In the genomic region with DNA sequence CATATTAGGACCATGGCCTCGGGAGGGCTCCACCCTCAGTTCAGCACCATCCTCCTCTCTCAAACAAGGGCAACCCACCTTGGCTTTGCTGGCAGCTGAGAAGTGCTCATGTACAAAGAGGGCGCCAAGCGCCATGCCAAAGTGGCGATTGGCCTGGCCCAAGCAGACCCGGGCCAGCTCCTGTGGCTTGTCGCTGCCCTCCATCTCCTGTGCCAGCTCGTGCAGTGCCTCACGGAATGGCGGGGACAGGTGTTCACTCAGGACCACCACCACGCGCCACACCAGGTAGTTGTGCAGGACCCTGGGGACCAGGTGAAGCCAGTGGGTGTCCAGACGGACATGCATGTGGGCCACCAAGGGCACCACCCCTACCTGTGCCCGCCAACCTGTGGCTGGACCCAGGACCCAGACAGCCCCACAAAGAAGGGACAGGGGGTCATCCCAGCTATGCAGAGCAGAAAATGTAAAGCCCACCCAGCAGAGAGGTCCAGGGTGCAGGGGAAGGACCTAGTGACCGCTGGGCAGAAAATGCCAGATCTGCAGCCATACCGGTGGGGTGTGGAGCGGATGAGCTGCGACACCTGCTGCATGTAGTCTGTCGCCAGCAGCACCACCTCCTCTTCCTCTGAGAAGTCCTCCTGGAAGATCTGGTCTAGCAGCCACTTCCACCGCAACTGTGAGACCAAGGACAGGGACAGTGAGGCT, we compare ENCODE assay signal across 21 cellular contexts. TPM values are rescaled to one million over a fixed set of nuclear protein-coding genes. Genes with fewer than 3 reads are reported as not detected.
DNase-seq lines count a peak whose midpoint lies in the region; ATAC-seq and TF ChIP-seq lines count a peak whose summit lies in the region.
"Had no signal": no experiment of that assay in that cellular context is flagged by ENCODE, and none has a peak within 500 bp of the region (broad histone marks: within the 10 kb centered on the region; RNA-seq: fewer than 3 reads in every experiment).

No MANE protein-coding gene starts in this region.

- TF ChIP-seq POLR2A in stomach (IDR thresholded peaks at IDR 0.05): no peak
- TF ChIP-seq POLR2A in esophagus muscularis mucosa (IDR thresholded peaks at IDR 0.05; ENCODE audit: low read depth): no peak

- H3K27me3 ChIP-seq in RWPE2 (ENCODE audit: insufficient read depth, poor library complexity, severe bottlenecking) (peaks cover 49% of the 10 kb centered on the region), stomach (peaks cover 32 to 97% (median 50%) of the 10 kb centered on the region in 3 donors), esophagus muscularis mucosa (peaks cover 0 to 95% (median 29%) of the 10 kb centered on the region in 4 donors)

- no peak for ATAC-seq in RWPE2 (ENCODE audit: low read depth)
- ATAC-seq: GM23338 had no signal

- DNase-seq in activated naive CD4-positive, alpha-beta T cell treated with anti-CD3 and anti-CD28 coated beads for 36 hours: peak; percentile 3
- no peak for DNase-seq in activated naive CD4-positive, alpha-beta T cell treated with Interleukin-2 at 50 U/mL for 16 hours
- DNase-seq in 8988T (peak; percentile 8), RWPE2 (ENCODE audit: low spot score) (peak; percentile 51), stomach (no peak), Calu3 (no peak), esophagus muscularis mucosa (ENCODE audit: extremely low spot score) (no peak)
- DNase-seq: GF-D8; NCI-H1048; NCI-H1436 treated with DMSO at 0.1 percent for 48 hours; NCI-H2029 treated with DMSO at 0.1 percent for 48 hours; NCI-H2171 treated with DMSO at 0.1 percent for 48 hours; NCI-H446 treated with DMSO at 0.1 percent for 48 hours; NK-92 treated with Interleukin-12 subunit alpha and Interleukin-12 subunit beta, amount 100 ng/mL, for 24 hours; RPMI8226 had no signal

- no peaks in the 10 kb centered on the region for H3K9me3 ChIP-seq in RWPE2 (ENCODE audit: severe bottlenecking)
- no peaks in the 10 kb centered on the region for H3K9me3 ChIP-seq in stomach
- no peaks in the 10 kb centered on the region for H3K9me3 ChIP-seq in esophagus muscularis mucosa

- no peak for TF ChIP-seq EP300 in stomach (IDR thresholded peaks at IDR 0.05)
- no peak for TF ChIP-seq EP300 in esophagus muscularis mucosa (IDR thresholded peaks at IDR 0.05)

- peaks cover 28% of the 10 kb centered on the region for H3K27me3 Mint-ChIP-seq in activated naive CD4-positive, alpha-beta T cell treated with anti-CD3 and anti-CD28 coated beads for 36 hours (ENCODE audit: low read depth)
- H3K27me3 Mint-ChIP-seq in nephron (ENCODE audit: low read depth) (peaks cover 79% of the 10 kb centered on the region), Calu3 (ENCODE audit: unreplicated experiment) (peaks cover 75% of the 10 kb centered on the region)

- H3K27ac ChIP-seq in RWPE2 (ENCODE audit: poor library complexity, severe bottlenecking) (no peak overlapping the region), stomach (no peak overlapping the region), esophagus muscularis mucosa (replicated peaks in 1 of 4) (no peak overlapping the region)
- H3K27ac ChIP-seq: C4-2B, KMS-11 had no signal

- H3K4me3 ChIP-seq in RWPE2 (ENCODE audit: severe bottlenecking) (no peak overlapping the region), stomach (no peak overlapping the region), esophagus muscularis mucosa (no peak overlapping the region)
- H3K4me3 ChIP-seq: GM23338 had no signal

- no peaks in the 10 kb centered on the region for H3K36me3 Mint-ChIP-seq in activated naive CD4-positive, alpha-beta T cell treated with anti-CD3 and anti-CD28 coated beads for 36 hours (ENCODE audit: low read depth)
- H3K36me3 Mint-ChIP-seq in nephron (ENCODE audit: low read depth) (no peaks in the 10 kb centered on the region), Calu3 (ENCODE audit: insufficient read depth, unreplicated experiment) (no peaks in the 10 kb centered on the region)

- no peaks in the 10 kb centered on the region for H3K9me3 Mint-ChIP-seq in activated naive CD4-positive, alpha-beta T cell treated with anti-CD3 and anti-CD28 coated beads for 36 hours
- H3K9me3 Mint-ChIP-seq in nephron: no peaks in the 10 kb centered on the region
- H3K9me3 Mint-ChIP-seq in Calu3 (ENCODE audit: low read depth, unreplicated experiment): no peaks in the 10 kb centered on the region
- H3K9me3 Mint-ChIP-seq: GM23338 had no signal

- H3K4me1 ChIP-seq in RWPE2 (ENCODE audit: insufficient read depth, poor library complexity, severe bottlenecking): no peaks in the 10 kb centered on the region
- peaks cover 10 to 28% (median 19%) of the 10 kb centered on the region in 4 donors for H3K4me1 ChIP-seq in stomach
- peaks cover 0 to 31% (median 24%) of the 10 kb centered on the region in 4 donors for H3K4me1 ChIP-seq in esophagus muscularis mucosa

- peaks cover 3% of the 10 kb centered on the region for H3K4me1 Mint-ChIP-seq in activated naive CD4-positive, alpha-beta T cell treated with anti-CD3 and anti-CD28 coated beads for 36 hours (ENCODE audit: low read depth)
- H3K4me1 Mint-ChIP-seq in nephron (peaks cover 4% of the 10 kb centered on the region), Calu3 (ENCODE audit: low read depth, unreplicated experiment) (no peaks in the 10 kb centered on the region)

- no peak overlapping the region for H3K4me3 Mint-ChIP-seq in activated naive CD4-positive, alpha-beta T cell treated with anti-CD3 and anti-CD28 coated beads for 36 hours
- peak overlapping the region in 2 of 3 experiments; percentile 19 to 29 for H3K4me3 Mint-ChIP-seq in nephron
- no peak overlapping the region for H3K4me3 Mint-ChIP-seq in Calu3 (ENCODE audit: low read depth, unreplicated experiment)
- H3K4me3 Mint-ChIP-seq: GM23338 had no signal

- 86 to 94% (median 89%) methylated on average over 7 to 19 of the region's 19 CpGs for WGBS in stomach, 5 donors
- 92% methylated on average over 17 of the region's 19 CpGs for WGBS in esophagus muscularis mucosa

- H3K36me3 ChIP-seq in RWPE2 (ENCODE audit: low read depth) (no peaks in the 10 kb centered on the region), stomach (no peaks in the 10 kb centered on the region), esophagus muscularis mucosa (no peaks in the 10 kb centered on the region)

- no TSS peak for BruUV-seq in Calu3 (replicated peaks; lab: Mats Ljungman, UMichigan)

- intact Hi-C loops in activated naive CD4-positive, alpha-beta T cell treated with anti-CD3 and anti-CD28 coated beads for 36 hours (cut with micrococcal nuclease): no loop called here
- intact Hi-C loops in stomach (cut with DNase I; ENCODE audit: low total_unique reads) (no loop called here), Calu3 (cut with micrococcal nuclease; ENCODE audit: unreplicated experiment) (no loop called here), esophagus muscularis mucosa (cut with DNase I) (no loop called here)

- TF ChIP-seq CTCF in RWPE2 (IDR thresholded peaks at IDR 0.05; ENCODE audit: poor library complexity, severe bottlenecking) (no peak), nephron (IDR thresholded peaks at IDR 0.05; ENCODE audit: unreplicated experiment in 3 of 3) (no peak), stomach (IDR thresholded peaks at IDR 0.05) (no peak), Calu3 (IDR thresholded peaks at IDR 0.05; ENCODE audit: unreplicated experiment) (no peak), esophagus muscularis mucosa (IDR thresholded peaks at IDR 0.05) (no peak)

- CTCF ChIA-PET in activated naive CD4-positive, alpha-beta T cell treated with anti-CD3 and anti-CD28 coated beads for 36 hours (lab: Charles Lee): interaction anchor here (1.1 kb wide), 1 partner anchor 577 kb away, joined by 3 read pairs; no protein-coding TSS in a partner anchor
- CTCF ChIA-PET in Calu3 (lab: Charles Lee): no interaction called here

- H3K27ac Mint-ChIP-seq in activated naive CD4-positive, alpha-beta T cell treated with anti-CD3 and anti-CD28 coated beads for 36 hours: no peak overlapping the region
- H3K27ac Mint-ChIP-seq in nephron: no peak overlapping the region
- no peak overlapping the region for H3K27ac Mint-ChIP-seq in Calu3 (ENCODE audit: unreplicated experiment)
- H3K27ac Mint-ChIP-seq: GM23338 had no signal

RNA-seq across cellular contexts. Expression of a gene that starts 3.6 kb away (rescaled TPM):
- total RNA-seq in activated naive CD4-positive, alpha-beta T cell treated with anti-CD3 and anti-CD28 coated beads for 36 hours: under 1 TPM in 1 of 2 experiments, not detected in 1; 0.12 TPM
- total RNA-seq in stomach (1 to 10 TPM in 1 of 5 donors, not detected in 4; 1.1 TPM), Calu3 (2022) (not detected in 2 replicates), esophagus muscularis mucosa (1 to 10 TPM in 2 of 4 donors, under 1 TPM in 1, not detected in 1; 0.66 to 1.6 (median 1.4) TPM)
- polyA plus RNA-seq in stomach: under 1 TPM in 1 of 3 donors, not detected in 2; 0.35 TPM
- total RNA-seq: Daoy, MCF 10A had no signal

RNA-seq across cellular contexts. Expression of a gene that starts 28.1 kb away (rescaled TPM):
- total RNA-seq in activated naive CD4-positive, alpha-beta T cell treated with anti-CD3 and anti-CD28 coated beads for 36 hours: not detected
- total RNA-seq in stomach (10 to 100 TPM in 1 of 5 donors, 1 to 10 TPM in 1, not detected in 3; 1.4 to 12.3 TPM), Calu3 (2022) (not detected in 2 replicates), esophagus muscularis mucosa (under 1 TPM in 1 of 4 donors, not detected in 3; 0.17 TPM)
- polyA plus RNA-seq in stomach: not detected
- total RNA-seq: Daoy, GM23338, MCF 10A had no signal
- polyA plus RNA-seq: GM23338 had no signal

RNA-seq across cellular contexts. Expression of a gene that starts 36.1 kb away (rescaled TPM):
- total RNA-seq in activated naive CD4-positive, alpha-beta T cell treated with anti-CD3 and anti-CD28 coated beads for 36 hours: not detected
- total RNA-seq in stomach: not detected
- not detected for polyA plus RNA-seq in stomach
- total RNA-seq in Calu3 (2022): not detected in 2 replicates
- total RNA-seq in esophagus muscularis mucosa: not detected
- total RNA-seq: Daoy, MCF 10A had no signal

RNA-seq across cellular contexts. Expression of a gene that starts 41.9 kb away (rescaled TPM):
- not detected for total RNA-seq in activated naive CD4-positive, alpha-beta T cell treated with anti-CD3 and anti-CD28 coated beads for 36 hours
- total RNA-seq in stomach (not detected), Calu3 (2022) (not detected in 2 replicates), esophagus muscularis mucosa (not detected)
- not detected for polyA plus RNA-seq in stomach
- total RNA-seq: Daoy, MCF 10A had no signal

RNA-seq across cellular contexts. Expression of a gene that starts 55.4 kb away (rescaled TPM):
- not detected for total RNA-seq in activated naive CD4-positive, alpha-beta T cell treated with anti-CD3 and anti-CD28 coated beads for 36 hours
- total RNA-seq in stomach (not detected), Calu3 (2022) (not detected in 2 replicates), esophagus muscularis mucosa (not detected)
- polyA plus RNA-seq in stomach: not detected
- total RNA-seq: Daoy, GM23338, MCF 10A had no signal
- polyA plus RNA-seq: GM23338 had no signal

Comparison
In these comparisons a context has a peak if more than half of its experiments do, and no peak if none do; other contexts are left out.
1. DNase-seq: peak in activated naive CD4-positive, alpha-beta T cell treated with anti-CD3 and anti-CD28 coated beads for 36 hours (single experiment), 8988T (single experiment) and RWPE2 (single experiment); none in activated naive CD4-positive, alpha-beta T cell treated with Interleukin-2 at 50 U/mL for 16 hours (single experiment), stomach (single experiment), Calu3 (single experiment) and esophagus muscularis mucosa (single experiment).
2. H3K4me3 Mint-ChIP-seq: peak in nephron (2 of 3); none in activated naive CD4-positive, alpha-beta T cell treated with anti-CD3 and anti-CD28 coated beads for 36 hours (single experiment) and Calu3 (single experiment).